In the genomic region with DNA sequence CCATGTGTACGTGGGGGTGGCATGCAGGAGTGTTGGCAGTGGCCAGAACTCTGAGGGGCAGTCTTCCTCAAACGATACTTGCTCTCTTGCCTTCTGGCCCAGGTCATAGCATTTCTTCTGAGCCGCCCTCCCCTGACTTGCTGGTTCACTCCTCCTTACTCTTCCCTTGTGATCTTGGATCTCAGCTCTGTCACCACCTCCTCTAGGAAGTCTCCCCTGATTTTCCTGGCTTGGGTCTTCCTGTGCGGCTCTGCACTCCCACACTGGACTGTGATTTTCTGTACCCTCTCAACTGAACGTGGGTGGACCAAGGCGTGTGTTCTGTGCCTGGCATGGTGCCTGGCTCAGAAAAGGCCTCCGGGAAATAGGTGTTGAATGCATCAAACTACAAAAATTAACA, we compare ENCODE assay signal across 1 cellular context.
TF ChIP-seq lines count a peak whose summit lies in the region.

No MANE protein-coding gene starts in this region.

TF ChIP-seq in GM23338, 12 proteins besides CTCF, POLR2A, EP300 and RAD21 (continued from another document):
- TF ChIP-seq, protein P1, sequence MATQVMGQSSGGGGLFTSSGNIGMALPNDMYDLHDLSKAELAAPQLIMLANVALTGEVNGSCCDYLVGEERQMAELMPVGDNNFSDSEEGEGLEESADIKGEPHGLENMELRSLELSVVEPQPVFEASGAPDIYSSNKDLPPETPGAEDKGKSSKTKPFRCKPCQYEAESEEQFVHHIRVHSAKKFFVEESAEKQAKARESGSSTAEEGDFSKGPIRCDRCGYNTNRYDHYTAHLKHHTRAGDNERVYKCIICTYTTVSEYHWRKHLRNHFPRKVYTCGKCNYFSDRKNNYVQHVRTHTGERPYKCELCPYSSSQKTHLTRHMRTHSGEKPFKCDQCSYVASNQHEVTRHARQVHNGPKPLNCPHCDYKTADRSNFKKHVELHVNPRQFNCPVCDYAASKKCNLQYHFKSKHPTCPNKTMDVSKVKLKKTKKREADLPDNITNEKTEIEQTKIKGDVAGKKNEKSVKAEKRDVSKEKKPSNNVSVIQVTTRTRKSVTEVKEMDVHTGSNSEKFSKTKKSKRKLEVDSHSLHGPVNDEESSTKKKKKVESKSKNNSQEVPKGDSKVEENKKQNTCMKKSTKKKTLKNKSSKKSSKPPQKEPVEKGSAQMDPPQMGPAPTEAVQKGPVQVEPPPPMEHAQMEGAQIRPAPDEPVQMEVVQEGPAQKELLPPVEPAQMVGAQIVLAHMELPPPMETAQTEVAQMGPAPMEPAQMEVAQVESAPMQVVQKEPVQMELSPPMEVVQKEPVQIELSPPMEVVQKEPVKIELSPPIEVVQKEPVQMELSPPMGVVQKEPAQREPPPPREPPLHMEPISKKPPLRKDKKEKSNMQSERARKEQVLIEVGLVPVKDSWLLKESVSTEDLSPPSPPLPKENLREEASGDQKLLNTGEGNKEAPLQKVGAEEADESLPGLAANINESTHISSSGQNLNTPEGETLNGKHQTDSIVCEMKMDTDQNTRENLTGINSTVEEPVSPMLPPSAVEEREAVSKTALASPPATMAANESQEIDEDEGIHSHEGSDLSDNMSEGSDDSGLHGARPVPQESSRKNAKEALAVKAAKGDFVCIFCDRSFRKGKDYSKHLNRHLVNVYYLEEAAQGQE (IDR thresholded peaks at IDR 0.05; ENCODE audit: unreplicated experiment) = no peak
- TF ChIP-seq POLR2AphosphoS5 (IDR thresholded peaks at IDR 0.05; ENCODE audit: low read depth) (no peak), EZH2 (IDR thresholded peaks at IDR 0.05; ENCODE audit: low read depth, unreplicated experiment) (no peak), ZNF462 (CRISPR knock-in tag; IDR thresholded peaks at IDR 0.05) (no peak), EZH2phosphoT487 (IDR thresholded peaks at IDR 0.05; ENCODE audit: unreplicated experiment) (no peak), STAT1 (IDR thresholded peaks at IDR 0.05; ENCODE audit: unreplicated experiment) (no peak)
- TF ChIP-seq, protein P2, sequence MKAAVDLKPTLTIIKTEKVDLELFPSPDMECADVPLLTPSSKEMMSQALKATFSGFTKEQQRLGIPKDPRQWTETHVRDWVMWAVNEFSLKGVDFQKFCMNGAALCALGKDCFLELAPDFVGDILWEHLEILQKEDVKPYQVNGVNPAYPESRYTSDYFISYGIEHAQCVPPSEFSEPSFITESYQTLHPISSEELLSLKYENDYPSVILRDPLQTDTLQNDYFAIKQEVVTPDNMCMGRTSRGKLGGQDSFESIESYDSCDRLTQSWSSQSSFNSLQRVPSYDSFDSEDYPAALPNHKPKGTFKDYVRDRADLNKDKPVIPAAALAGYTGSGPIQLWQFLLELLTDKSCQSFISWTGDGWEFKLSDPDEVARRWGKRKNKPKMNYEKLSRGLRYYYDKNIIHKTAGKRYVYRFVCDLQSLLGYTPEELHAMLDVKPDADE (IDR thresholded peaks at IDR 0.05) = no peak
TF ChIP-seq in GM23338: peak in this region for 0.
